8 cellular contexts compared by ENCODE assay signal in genomic region chr12:56104109-56104814, GRCh38. TPM values are rescaled to one million over a fixed set of nuclear protein-coding genes. Genes with fewer than 3 reads are reported as not detected.
DNase-seq lines count a peak whose midpoint lies in the region; ATAC-seq lines count a peak whose summit lies in the region.

TSS of gene PA2G4 (plus strand) at chr12:56104559. CDS start at chr12:56104738, 179 bp downstream.

- peak within 1 kb of the TSS; percentile 99 for H3K4me3 Mint-ChIP-seq in activated CD8-positive, alpha-beta memory T cell treated with anti-CD3 and anti-CD28 coated beads, Interleukin-2, amount 10 ng/mL, durations not matched to agents 7 days and 5 days

- no peaks in the 10 kb centered on the region for H3K27me3 Mint-ChIP-seq in activated CD8-positive, alpha-beta memory T cell treated with anti-CD3 and anti-CD28 coated beads, Interleukin-2, amount 10 ng/mL, durations not matched to agents 7 days and 5 days

- H4K8ac ChIP-seq in mesendoderm (ENCODE audit: low read depth, low read length) = peak within 1 kb of the TSS; percentile 43

- peaks cover 44% of the 10 kb centered on the region for H3K4me1 Mint-ChIP-seq in activated CD8-positive, alpha-beta memory T cell treated with anti-CD3 and anti-CD28 coated beads, Interleukin-2, amount 10 ng/mL, durations not matched to agents 7 days and 5 days

- peak within 1 kb of the TSS; percentile 98 for H3K27ac Mint-ChIP-seq in activated CD8-positive, alpha-beta memory T cell treated with anti-CD3 and anti-CD28 coated beads, Interleukin-2, amount 10 ng/mL, durations not matched to agents 7 days and 5 days

- H3K9ac ChIP-seq in NT2/D1 (ENCODE audit: insufficient read length, low read depth) = peak within 1 kb of the TSS; percentile 99
- H3K9ac ChIP-seq in endocrine pancreas (ENCODE audit: control insufficient read depth, insufficient read depth, low read length) = peak within 1 kb of the TSS; percentile 96
- H3K9ac ChIP-seq in mesendoderm (ENCODE audit: low read length) = peak within 1 kb of the TSS; percentile 99

- H3K4me3 ChIP-seq in NT2/D1 (ENCODE audit: insufficient read length, low read depth) (peak within 1 kb of the TSS; percentile 98), endocrine pancreas (ENCODE audit: control insufficient read depth, insufficient read depth, low read length) (peak within 1 kb of the TSS; percentile 75), mesendoderm (ENCODE audit: low read length) (peak within 1 kb of the TSS; percentile 93)

- peak within 1 kb of the TSS; percentile 98 for H3K23ac ChIP-seq in mesendoderm (ENCODE audit: low read length)

- CTCF ChIA-PET in activated CD8-positive, alpha-beta memory T cell treated with anti-CD3 and anti-CD28 coated beads, Interleukin-2, amount 10 ng/mL, durations not matched to agents 7 days and 5 days (lab: Charles Lee) = interaction anchor here (0.5 to 8.6 kb wide), 24 partner anchors 9 to 520 kb away, joined by 3 to 97 read pairs (median 6); partner anchors contain the start of genes CD63, ERBB3, ESYT1 and IKZF4

- no peak within 1 kb of the TSS for H2BK120ac ChIP-seq in mesendoderm (ENCODE audit: low read depth, low read length)

- no CpG with 5 or more reads among the region's 60 CpGs for WGBS in mesendoderm (ENCODE audit: extremely low coverage, insufficient coverage, low lambda C conversion rate)

- peak within 1 kb of the TSS; percentile 83 for H2BK5ac ChIP-seq in mesendoderm (ENCODE audit: low read length)

- H3K27me3 ChIP-seq in NT2/D1 (ENCODE audit: insufficient read depth, insufficient read length) (no peaks in the 10 kb centered on the region), endocrine pancreas (ENCODE audit: control insufficient read depth, insufficient read depth, low read length) (no peaks in the 10 kb centered on the region), mesendoderm (ENCODE audit: insufficient read depth, low read length, poor library complexity) (no peaks in the 10 kb centered on the region)

- DNase-seq in COR-L47 (lab: John Stamatoyannopoulos, UW) (peak; percentile 98), HUDEP-2 (lab: John Stamatoyannopoulos, UW; ENCODE audit: unreplicated experiment in 76 of 76) (peak in 75 of 76 experiments; percentile 57 to 99 (median 97)), NT2/D1 (ENCODE audit: low read depth, low spot score) (peak; percentile 99), mesendoderm (peak; percentile 100)
- DNase-seq in activated CD8-positive, alpha-beta memory T cell treated with anti-CD3 and anti-CD28 coated beads, Interleukin-2, amount 10 ng/mL, durations not matched to agents 7 days and 5 days = peak; percentile 100
- peak; percentile 97 for DNase-seq in stimulated activated CD8-positive, alpha-beta memory T cell treated with anti-CD3 and anti-CD28 coated beads, Interleukin-15, amount 100 ng/mL, for 1 hour (ENCODE audit: low read depth)

- peak within 1 kb of the TSS; percentile 100 for H3K56ac ChIP-seq in mesendoderm (ENCODE audit: low read length)

- H3K4me1 ChIP-seq in NT2/D1 (ENCODE audit: insufficient read depth, insufficient read length) (no peaks in the 10 kb centered on the region), endocrine pancreas (ENCODE audit: control insufficient read depth, insufficient read depth, low read length) (peaks cover 11% of the 10 kb centered on the region), mesendoderm (ENCODE audit: control insufficient read depth, low read depth, low read length) (peaks cover 2% of the 10 kb centered on the region)

- H3K79me1 ChIP-seq in mesendoderm (ENCODE audit: low read length) = peaks cover 2% of the 10 kb centered on the region

- peak; percentile 94 for ATAC-seq in GM21381 (IDR thresholded peaks at IDR 0.05; ENCODE audit: unreplicated experiment)
- ATAC-seq in activated CD8-positive, alpha-beta memory T cell treated with anti-CD3 and anti-CD28 coated beads, Interleukin-2, amount 10 ng/mL, durations not matched to agents 7 days and 5 days = peak; percentile 92

- H3K27ac ChIP-seq in mesendoderm (ENCODE audit: low read depth, low read length) = peak within 1 kb of the TSS; percentile 93

- H3K9me3 ChIP-seq in NT2/D1 (ENCODE audit: insufficient read depth, low read length) (no peaks in the 10 kb centered on the region), endocrine pancreas (ENCODE audit: control insufficient read depth, low read length) (no peaks in the 10 kb centered on the region)

- H3K36me3 ChIP-seq in NT2/D1 (ENCODE audit: insufficient read depth, insufficient read length, low read length) (peaks cover 65% of the 10 kb centered on the region), endocrine pancreas (ENCODE audit: control insufficient read depth, insufficient read depth, low read length) (no peaks in the 10 kb centered on the region), mesendoderm (ENCODE audit: control insufficient read depth, insufficient read depth, low read length) (peaks cover 5% of the 10 kb centered on the region)

- H3K4ac ChIP-seq in mesendoderm (ENCODE audit: low read depth, low read length) = peak within 1 kb of the TSS; percentile 81

- peaks cover 39% of the 10 kb centered on the region for H3K36me3 Mint-ChIP-seq in activated CD8-positive, alpha-beta memory T cell treated with anti-CD3 and anti-CD28 coated beads, Interleukin-2, amount 10 ng/mL, durations not matched to agents 7 days and 5 days

- H2BK15ac ChIP-seq in mesendoderm (replicated peaks; ENCODE audit: low read depth) = no peak within 1 kb of the TSS

- H2AK5ac ChIP-seq in mesendoderm (ENCODE audit: low read length) = peak within 1 kb of the TSS; percentile 79

- H3K79me2 ChIP-seq in mesendoderm (ENCODE audit: control insufficient read depth, insufficient read depth, low read length) = peaks cover 29% of the 10 kb centered on the region

- H3K18ac ChIP-seq in mesendoderm (ENCODE audit: low read length) = peak within 1 kb of the TSS; percentile 78

- peak within 1 kb of the TSS; percentile 84 for H3K4me2 ChIP-seq in mesendoderm (ENCODE audit: low read length)

- H4K5ac ChIP-seq in mesendoderm (ENCODE audit: low read length) = no peak within 1 kb of the TSS

- H3K9me3 Mint-ChIP-seq in activated CD8-positive, alpha-beta memory T cell treated with anti-CD3 and anti-CD28 coated beads, Interleukin-2, amount 10 ng/mL, durations not matched to agents 7 days and 5 days (ENCODE audit: low read depth) = no peaks in the 10 kb centered on the region

RNA-seq across cellular contexts. Expression of gene PA2G4, which starts in this region (rescaled TPM):
- 100 to 1,000 TPM; 293 to 364 TPM for total RNA-seq in activated CD8-positive, alpha-beta memory T cell treated with anti-CD3 and anti-CD28 coated beads, Interleukin-2, amount 10 ng/mL, durations not matched to agents 7 days and 5 days
- polyA plus RNA-seq in mesendoderm (2013, experiment 1 of 2) = 327 TPM
- 330 TPM for polyA plus RNA-seq in mesendoderm (2013, experiment 2 of 2)

Comparison
In these comparisons a context has a peak if more than half of its experiments do, and no peak if none do; other contexts are left out.
1. Peak in every context shown above with its lines: DNase-seq, ATAC-seq, H3K4me3 ChIP-seq and H3K27ac ChIP-seq.